8 cellular contexts compared by ENCODE assay signal in the genomic region with DNA sequence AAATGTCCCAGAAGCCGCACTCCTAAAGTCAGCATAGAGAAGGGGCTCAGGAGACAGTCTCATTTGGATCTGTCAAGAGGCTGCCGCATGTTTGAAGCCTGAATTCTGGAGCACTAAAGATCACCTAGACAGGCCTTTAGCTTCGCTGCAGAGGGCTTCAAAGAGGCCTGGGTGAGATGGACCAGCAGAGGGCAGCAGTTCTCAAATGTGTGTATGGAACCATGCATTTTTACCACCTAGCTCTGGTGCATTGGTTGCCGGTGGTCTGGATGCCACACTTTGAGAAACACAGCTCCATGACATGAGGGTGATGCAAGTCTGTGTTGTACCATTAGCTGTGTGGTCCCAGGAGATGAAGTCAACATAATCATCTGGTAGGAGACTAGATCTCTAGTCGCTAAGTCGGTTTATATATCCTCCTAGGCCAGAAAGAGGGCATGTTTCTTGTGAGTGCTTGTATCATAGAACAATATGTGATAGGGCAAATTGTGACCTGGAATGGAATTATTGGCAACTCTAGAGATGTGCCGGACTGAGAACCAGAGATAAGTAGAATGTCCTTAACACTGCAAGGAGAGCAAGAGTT.
DNase-seq lines count a peak whose midpoint lies in the region; ATAC-seq, FAIRE-seq and TF ChIP-seq lines count a peak whose summit lies in the region.

No MANE protein-coding gene starts in this region.

- no peaks in the 10 kb centered on the region for H3K27me3 Mint-ChIP-seq in WTC11 (ENCODE audit: low read depth)

- no peak for DNase-seq in GM12891 (ENCODE audit: insufficient read length, low spot score)
- DNase-seq in NCI-H2171 treated with DMSO at 0.1 percent for 48 hours (lab: John Stamatoyannopoulos, UW) = peak; percentile 42
- DNase-seq in WTC11 (ENCODE audit: low spot score) = peak; percentile 85
- peak; percentile 41 for DNase-seq in bronchial epithelial cell (ENCODE audit: low read depth)
- DNase-seq in kidney glomerular epithelial cell (lab: John Stamatoyannopoulos, UW) = peak; percentile 26
- peak; percentile 84 to 85 for DNase-seq in stimulated activated CD4-positive, alpha-beta T cell treated with anti-CD3 and anti-CD28 coated beads, Interleukin-2, amount 100 ng/mL, for 24 hours

- TF ChIP-seq POLR2A in GM12891 (IDR thresholded peaks at IDR 0.05; ENCODE audit: low read depth, low read length) = no peak

- no peaks in the 10 kb centered on the region for H3K36me3 ChIP-seq in bronchial epithelial cell (ENCODE audit: control insufficient read depth, insufficient read depth, low read length)

- H3K4me3 ChIP-seq in bronchial epithelial cell (ENCODE audit: low read depth, low read length) = no peak overlapping the region

- H3K27me3 ChIP-seq in bronchial epithelial cell (ENCODE audit: control insufficient read depth, insufficient read depth, low read length) = no peaks in the 10 kb centered on the region

- no peaks in the 10 kb centered on the region for H3K9me3 Mint-ChIP-seq in WTC11

- no peak overlapping the region for H3K4me3 Mint-ChIP-seq in WTC11

- FAIRE-seq in GM12891 (lab: Jason Lieb, UNC) (peak; percentile 87), bronchial epithelial cell (lab: Jason Lieb, UNC) (peak; percentile 70)

- no peak overlapping the region for H3K27ac Mint-ChIP-seq in WTC11

- POLR2A ChIA-PET in WTC11 (lab: Charles Lee) = interaction anchor here (1.5 kb wide), 1 partner anchor 85 kb away, joined by 6 read pairs; the partner anchor contains the start of genes ACOT13 and TDP2

- CTCF ChIA-PET in WTC11 (lab: Charles Lee) = interaction anchor here (0.5 to 2.0 kb wide), 56 partner anchors 9 to 1156 kb away, joined by 3 to 19 read pairs (median 5); partner anchors contain the start of genes ACOT13, ALDH5A1, GMNN and KIAA0319

- H3K4me1 Mint-ChIP-seq in WTC11 = peaks cover 25% of the 10 kb centered on the region

- peak; percentile 76 for ATAC-seq in HG02943 (IDR thresholded peaks at IDR 0.05; ENCODE audit: low read depth, unreplicated experiment)
- peak; percentile 89 for ATAC-seq in WTC11
- no peak for ATAC-seq in HG03196 (IDR thresholded peaks at IDR 0.05; ENCODE audit: unreplicated experiment)

- TF ChIP-seq CTCF in WTC11 (IDR thresholded peaks at IDR 0.05) (peak; percentile 55; the same call in 1 of the 2 replicates), bronchial epithelial cell (IDR thresholded peaks at IDR 0.05; ENCODE audit: insufficient read depth, low read length, severe bottlenecking) (peak; percentile 90)

- H3K36me3 Mint-ChIP-seq in WTC11 = no peaks in the 10 kb centered on the region

TF ChIP-seq in GM12891, 5 proteins besides CTCF, POLR2A, EP300 and RAD21:
- no peak for TF ChIP-seq SPI1 (IDR thresholded peaks at IDR 0.05; ENCODE audit: low read depth, low read length)
- no peak for TF ChIP-seq TAF1 (IDR thresholded peaks at IDR 0.05; ENCODE audit: low read depth, low read length)
- TF ChIP-seq POU2F2 (IDR thresholded peaks at IDR 0.05; ENCODE audit: low read depth, low read length) = no peak
- TF ChIP-seq POLR2AphosphoS5 (IDR thresholded peaks at IDR 0.05; ENCODE audit: low read depth, low read length) = no peak
- no peak for TF ChIP-seq PAX5 (IDR thresholded peaks at IDR 0.05; ENCODE audit: insufficient read depth, low read length, severe bottlenecking)

TF ChIP-seq in WTC11, 78 proteins besides CTCF, POLR2A, EP300 and RAD21:
- TF ChIP-seq TEAD1 (CRISPR knock-in tag; IDR thresholded peaks at IDR 0.05) = no peak; the same call in 1 of the 2 replicates
- TF ChIP-seq, protein P1, sequence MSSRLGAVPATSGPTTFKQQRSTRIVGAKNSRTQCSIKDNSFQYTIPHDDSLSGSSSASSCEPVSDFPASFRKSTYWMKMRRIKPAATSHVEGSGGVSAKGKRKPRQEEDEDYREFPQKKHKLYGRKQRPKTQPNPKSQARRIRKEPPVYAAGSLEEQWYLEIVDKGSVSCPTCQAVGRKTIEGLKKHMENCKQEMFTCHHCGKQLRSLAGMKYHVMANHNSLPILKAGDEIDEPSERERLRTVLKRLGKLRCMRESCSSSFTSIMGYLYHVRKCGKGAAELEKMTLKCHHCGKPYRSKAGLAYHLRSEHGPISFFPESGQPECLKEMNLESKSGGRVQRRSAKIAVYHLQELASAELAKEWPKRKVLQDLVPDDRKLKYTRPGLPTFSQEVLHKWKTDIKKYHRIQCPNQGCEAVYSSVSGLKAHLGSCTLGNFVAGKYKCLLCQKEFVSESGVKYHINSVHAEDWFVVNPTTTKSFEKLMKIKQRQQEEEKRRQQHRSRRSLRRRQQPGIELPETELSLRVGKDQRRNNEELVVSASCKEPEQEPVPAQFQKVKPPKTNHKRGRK (CRISPR knock-in tag; IDR thresholded peaks at IDR 0.05; ENCODE audit: borderline replicate concordance) = no peak
- no peak for TF ChIP-seq HMGA2 (CRISPR knock-in tag; IDR thresholded peaks at IDR 0.05)
- TF ChIP-seq ZMAT4 (CRISPR knock-in tag; IDR thresholded peaks at IDR 0.05) = no peak
- no peak for TF ChIP-seq SP1 (CRISPR knock-in tag; conservative IDR thresholded peaks at IDR 0.05)
- TF ChIP-seq, protein P2, sequence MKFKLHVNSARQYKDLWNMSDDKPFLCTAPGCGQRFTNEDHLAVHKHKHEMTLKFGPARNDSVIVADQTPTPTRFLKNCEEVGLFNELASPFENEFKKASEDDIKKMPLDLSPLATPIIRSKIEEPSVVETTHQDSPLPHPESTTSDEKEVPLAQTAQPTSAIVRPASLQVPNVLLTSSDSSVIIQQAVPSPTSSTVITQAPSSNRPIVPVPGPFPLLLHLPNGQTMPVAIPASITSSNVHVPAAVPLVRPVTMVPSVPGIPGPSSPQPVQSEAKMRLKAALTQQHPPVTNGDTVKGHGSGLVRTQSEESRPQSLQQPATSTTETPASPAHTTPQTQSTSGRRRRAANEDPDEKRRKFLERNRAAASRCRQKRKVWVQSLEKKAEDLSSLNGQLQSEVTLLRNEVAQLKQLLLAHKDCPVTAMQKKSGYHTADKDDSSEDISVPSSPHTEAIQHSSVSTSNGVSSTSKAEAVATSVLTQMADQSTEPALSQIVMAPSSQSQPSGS (CRISPR knock-in tag; IDR thresholded peaks at IDR 0.05; ENCODE audit: borderline replicate concordance, low read depth) = no peak
- no peak for TF ChIP-seq FOXP4 (CRISPR knock-in tag; IDR thresholded peaks at IDR 0.05)
- no peak for TF ChIP-seq RELA (CRISPR knock-in tag; IDR thresholded peaks at IDR 0.05; ENCODE audit: borderline replicate concordance)
- TF ChIP-seq GRHL2 (CRISPR knock-in tag; IDR thresholded peaks at IDR 0.05; ENCODE audit: insufficient replicate concordance, severe bottlenecking) = no peak
- TF ChIP-seq, protein P3, sequence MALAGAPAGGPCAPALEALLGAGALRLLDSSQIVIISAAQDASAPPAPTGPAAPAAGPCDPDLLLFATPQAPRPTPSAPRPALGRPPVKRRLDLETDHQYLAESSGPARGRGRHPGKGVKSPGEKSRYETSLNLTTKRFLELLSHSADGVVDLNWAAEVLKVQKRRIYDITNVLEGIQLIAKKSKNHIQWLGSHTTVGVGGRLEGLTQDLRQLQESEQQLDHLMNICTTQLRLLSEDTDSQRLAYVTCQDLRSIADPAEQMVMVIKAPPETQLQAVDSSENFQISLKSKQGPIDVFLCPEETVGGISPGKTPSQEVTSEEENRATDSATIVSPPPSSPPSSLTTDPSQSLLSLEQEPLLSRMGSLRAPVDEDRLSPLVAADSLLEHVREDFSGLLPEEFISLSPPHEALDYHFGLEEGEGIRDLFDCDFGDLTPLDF (CRISPR knock-in tag; IDR thresholded peaks at IDR 0.05) = no peak
- TF ChIP-seq ZNF138 (CRISPR knock-in tag; conservative IDR thresholded peaks at IDR 0.05) = no peak
- no peak for TF ChIP-seq ZNF317 (CRISPR knock-in tag; IDR thresholded peaks at IDR 0.05; ENCODE audit: borderline replicate concordance, low read depth)
- no peak for TF ChIP-seq TCF7 (CRISPR knock-in tag; IDR thresholded peaks at IDR 0.05; ENCODE audit: low read depth)
- no peak for TF ChIP-seq TEAD4 (CRISPR knock-in tag; IDR thresholded peaks at IDR 0.05)
